ENCODE assay signal across 8 cellular contexts in genomic region chr1:211135342-211135950, GRCh38. TPM values are rescaled to one million over a fixed set of nuclear protein-coding genes. Genes with fewer than 3 reads are reported as not detected.
A peak's percentile ranks its signal among the peaks of the same experiment; 100 is the strongest.
DNase-seq lines count a peak whose midpoint lies in the region; ATAC-seq and TF ChIP-seq lines count a peak whose summit lies in the region.

No MANE protein-coding gene starts in this region.

- H3K9me3 ChIP-seq in right atrium auricular region (no peaks in the 10 kb centered on the region), stomach (no peaks in the 10 kb centered on the region)

- peaks cover 0 to 17% of the 10 kb centered on the region in 2 donors for H3K4me1 ChIP-seq in right atrium auricular region
- peaks cover 11 to 22% (median 17%) of the 10 kb centered on the region in 4 donors for H3K4me1 ChIP-seq in stomach

- TF ChIP-seq EP300 in stomach (IDR thresholded peaks at IDR 0.05) = no peak

- H3K27ac ChIP-seq in right atrium auricular region (no peak overlapping the region), stomach (no peak overlapping the region)

- H3K36me3 Mint-ChIP-seq in activated T-helper 17 cell treated with anti-CD3 and anti-CD28 coated beads, Interleukin-2, amount 50 U/mL, for 72 hours (ENCODE audit: low read depth) = no peaks in the 10 kb centered on the region

- H3K27me3 ChIP-seq in right atrium auricular region = peaks cover 0 to 8% of the 10 kb centered on the region in 2 donors
- peaks cover 0 to 74% (median 30%) of the 10 kb centered on the region in 3 donors for H3K27me3 ChIP-seq in stomach

- DNase-seq in AG09309 (ENCODE audit: low read depth) = peak; percentile 40
- DNase-seq in GM13976 (ENCODE audit: low spot score) = peak; percentile 32
- peak; percentile 63 for DNase-seq in NCI-H2107 treated with DMSO at 0.1 percent for 48 hours (lab: John Stamatoyannopoulos, UW; ENCODE audit: unreplicated experiment)
- DNase-seq in right atrium auricular region (ENCODE audit: low spot score) = no peak
- no peak for DNase-seq in stomach
- DNase-seq in activated effector memory CD4-positive, alpha-beta T cell treated with Interleukin-2 at 50 U/mL for 16 hours = no peak
- no peak for DNase-seq in stimulated activated CD4-positive, alpha-beta T cell treated with anti-CD3 and anti-CD28 coated beads, Interleukin-12 subunit alpha, Interleukin-12 subunit beta, amount 100 ng/mL, for 4 hours

- no peak for TF ChIP-seq POLR2A in stomach (IDR thresholded peaks at IDR 0.05)

- peak; percentile 23 for ATAC-seq in activated T-helper 17 cell treated with anti-CD3 and anti-CD28 coated beads, Interleukin-2, amount 50 U/mL, for 72 hours (replicated peaks)

- no peak overlapping the region for H3K27ac Mint-ChIP-seq in activated T-helper 17 cell treated with anti-CD3 and anti-CD28 coated beads, Interleukin-2, amount 50 U/mL, for 72 hours

- peaks cover 46% of the 10 kb centered on the region for H3K27me3 Mint-ChIP-seq in activated T-helper 17 cell treated with anti-CD3 and anti-CD28 coated beads, Interleukin-2, amount 50 U/mL, for 72 hours

- no peaks in the 10 kb centered on the region for H3K9me3 Mint-ChIP-seq in activated T-helper 17 cell treated with anti-CD3 and anti-CD28 coated beads, Interleukin-2, amount 50 U/mL, for 72 hours

- intact Hi-C loops in stomach (cut with DNase I; ENCODE audit: low total_unique reads) = loop anchor here (10.0 kb wide), 1 partner anchor 731 kb away; no protein-coding TSS in a partner anchor

- 17 to 18% (median 18%) methylated on average over 5 of the region's 5 CpGs for WGBS in stomach, 5 donors

- no peak overlapping the region for H3K4me3 Mint-ChIP-seq in activated T-helper 17 cell treated with anti-CD3 and anti-CD28 coated beads, Interleukin-2, amount 50 U/mL, for 72 hours

- H3K4me3 ChIP-seq in AG09309 (ENCODE audit: control insufficient read depth, low read depth, low read length) (no peak overlapping the region), right atrium auricular region (no peak overlapping the region), stomach (no peak overlapping the region)

- TF ChIP-seq CTCF in AG09309 (IDR thresholded peaks at IDR 0.05; ENCODE audit: control insufficient read depth, insufficient read depth, low read depth, low read length, missing control alignments) = peak; percentile 82
- TF ChIP-seq CTCF in GM13976 (IDR thresholded peaks at IDR 0.05; ENCODE audit: borderline replicate concordance, control extremely low read depth, extremely low read depth, insufficient read depth, missing control alignments) = peak; percentile 22
- peak; percentile 32 to 65 for TF ChIP-seq CTCF in right atrium auricular region (IDR thresholded peaks at IDR 0.05)
- peak in 5 of 7 experiments; percentile 12 to 42 (median 32) for TF ChIP-seq CTCF in stomach (IDR thresholded peaks at IDR 0.05)

- H3K36me3 ChIP-seq in right atrium auricular region = no peaks in the 10 kb centered on the region
- H3K36me3 ChIP-seq in stomach = no peaks in the 10 kb centered on the region

- H3K4me1 Mint-ChIP-seq in activated T-helper 17 cell treated with anti-CD3 and anti-CD28 coated beads, Interleukin-2, amount 50 U/mL, for 72 hours = no peaks in the 10 kb centered on the region

- in situ Hi-C loops in GM13976 (cut with MboI; ENCODE audit: low sequenced_read_pairs, unreplicated experiment) = loop anchor here (10.0 to 25.0 kb wide), 2 partner anchors 561 to 723 kb away; no protein-coding TSS in a partner anchor

RNA-seq across cellular contexts. Expression of gene KCNH1, which starts 1.5 kb away (rescaled TPM):
- not detected for total RNA-seq in activated T-helper 17 cell treated with anti-CD3 and anti-CD28 coated beads, Interleukin-2, amount 50 U/mL, for 72 hours
- total RNA-seq in right atrium auricular region = not detected
- total RNA-seq in stomach = 1 to 10 TPM in 4 of 5 donors, not detected in 1; 3.2 to 6.8 (median 3.4) TPM
- polyA plus RNA-seq in stomach = under 1 TPM; 0.10 to 0.31 (median 0.12) TPM

Comparison
In these comparisons a context has a peak if more than half of its experiments do, and no peak if none do; other contexts are left out.
1. DNase-seq: peak in AG09309 (single experiment), GM13976 (single experiment) and NCI-H2107 treated with DMSO at 0.1 percent for 48 hours (single experiment); none in right atrium auricular region (single experiment), stomach (single experiment), activated effector memory CD4-positive, alpha-beta T cell treated with Interleukin-2 at 50 U/mL for 16 hours (single experiment) and stimulated activated CD4-positive, alpha-beta T cell treated with anti-CD3 and anti-CD28 coated beads, Interleukin-12 subunit alpha, Interleukin-12 subunit beta, amount 100 ng/mL, for 4 hours (single experiment).
2. CTCF ChIP-seq: peak in every context shown above with its lines; median percentile 82 in AG09309; 48 in right atrium auricular region; 32 in stomach; 22 in GM13976.